Comparison of ENCODE assay signal across 1 cellular context in genomic region chr6:16817594-16817993, GRCh38.
TF ChIP-seq lines count a peak whose summit lies in the region.

No MANE protein-coding gene starts in this region.

TF ChIP-seq in GM23338, 12 proteins besides CTCF, POLR2A, EP300 and RAD21 (continued from another document):
- no peak for TF ChIP-seq ZNF462 (CRISPR knock-in tag; IDR thresholded peaks at IDR 0.05)
- TF ChIP-seq EZH2 (IDR thresholded peaks at IDR 0.05; ENCODE audit: low read depth, unreplicated experiment) = no peak
- no peak for TF ChIP-seq REST (IDR thresholded peaks at IDR 0.05; ENCODE audit: unreplicated experiment)
- no peak for TF ChIP-seq NANOG (IDR thresholded peaks at IDR 0.05; ENCODE audit: borderline replicate concordance)
- no peak for TF ChIP-seq STAT1 (IDR thresholded peaks at IDR 0.05; ENCODE audit: unreplicated experiment)
- no peak for TF ChIP-seq CREB1 (CRISPR knock-in tag; IDR thresholded peaks at IDR 0.05; ENCODE audit: low read depth)
- TF ChIP-seq POLR2AphosphoS5 (IDR thresholded peaks at IDR 0.05; ENCODE audit: low read depth) = no peak
